Comparison of ENCODE assay signal across 1 cellular context in the genomic region with DNA sequence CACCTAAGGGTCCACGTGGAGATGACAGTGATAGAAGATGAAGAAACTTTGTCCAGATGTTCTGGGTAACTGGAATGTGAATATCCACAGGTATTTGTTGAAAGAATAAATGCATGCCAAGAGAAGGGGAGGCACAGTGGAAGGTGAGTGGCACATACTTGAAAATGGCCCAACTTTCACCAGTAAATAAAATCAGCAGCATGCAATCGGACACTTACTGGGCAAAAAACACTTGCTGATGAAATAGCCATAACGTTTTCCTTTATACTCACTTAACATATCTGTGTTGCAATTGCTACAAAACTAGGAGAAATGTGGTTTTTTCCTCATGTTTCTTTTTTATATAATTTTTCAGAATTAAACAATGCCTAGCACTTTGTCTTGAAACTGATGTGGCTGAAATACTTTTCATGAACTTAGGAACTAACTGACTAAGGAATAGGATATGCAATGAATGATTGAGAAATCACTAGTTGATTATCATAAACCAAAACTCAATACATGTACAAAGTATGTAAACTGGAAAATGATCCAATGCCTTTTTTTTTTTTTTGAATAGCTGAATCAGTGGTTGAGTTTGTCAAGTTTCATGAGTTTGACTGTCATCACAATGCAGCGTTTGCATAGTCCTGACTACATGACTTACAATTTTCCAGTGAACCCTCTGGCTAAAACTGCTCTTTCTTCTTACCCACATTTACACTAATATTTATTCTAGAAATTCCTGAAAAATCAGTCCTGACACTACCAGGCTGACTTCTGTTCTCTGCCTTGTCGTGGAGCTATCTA.
TF ChIP-seq lines count a peak whose summit lies in the region.

No MANE protein-coding gene starts in this region.

TF ChIP-seq in SK-N-SH treated with all-trans-retinoic acid at 6 μM for 48 hours, 23 proteins besides CTCF, POLR2A, EP300 and RAD21 (continued from another document):
- TF ChIP-seq TCF4 (CRISPR knock-in tag; IDR thresholded peaks at IDR 0.05; ENCODE audit: borderline replicate concordance): no peak
- TF ChIP-seq ZNF8 (CRISPR knock-in tag; IDR thresholded peaks at IDR 0.05): no peak
- no peak for TF ChIP-seq ZNF565 (CRISPR knock-in tag; conservative IDR thresholded peaks at IDR 0.05; ENCODE audit: low read depth)
TF ChIP-seq in SK-N-SH treated with all-trans-retinoic acid at 6 μM for 48 hours: peak in this region for 0.
